ENCODE assay signal across 1 cellular context in the genomic region with DNA sequence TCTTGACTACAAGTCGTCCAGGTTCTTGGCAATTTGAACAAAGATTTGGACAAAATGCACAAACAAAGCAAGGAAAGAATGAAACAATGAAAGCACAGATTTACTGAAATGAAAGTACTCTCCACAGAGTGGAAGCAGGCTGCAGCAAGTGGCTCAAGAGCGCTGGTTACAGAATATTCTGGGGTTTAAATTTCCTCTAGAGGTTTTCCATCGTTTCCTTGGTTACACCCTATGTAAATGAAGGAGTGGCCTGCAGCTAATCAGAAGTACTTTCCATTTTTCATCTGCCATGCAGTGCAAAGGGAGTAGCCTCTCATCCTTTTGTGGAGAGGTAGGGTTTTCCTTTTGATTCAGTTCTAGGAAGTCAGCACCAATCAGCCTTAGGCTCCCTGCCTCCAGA.
TF ChIP-seq lines count a peak whose summit lies in the region.

No MANE protein-coding gene starts in this region.

TF ChIP-seq in HepG2, 621 proteins besides CTCF, POLR2A, EP300 and RAD21 (continued from another document):
- TF ChIP-seq, protein P1, sequence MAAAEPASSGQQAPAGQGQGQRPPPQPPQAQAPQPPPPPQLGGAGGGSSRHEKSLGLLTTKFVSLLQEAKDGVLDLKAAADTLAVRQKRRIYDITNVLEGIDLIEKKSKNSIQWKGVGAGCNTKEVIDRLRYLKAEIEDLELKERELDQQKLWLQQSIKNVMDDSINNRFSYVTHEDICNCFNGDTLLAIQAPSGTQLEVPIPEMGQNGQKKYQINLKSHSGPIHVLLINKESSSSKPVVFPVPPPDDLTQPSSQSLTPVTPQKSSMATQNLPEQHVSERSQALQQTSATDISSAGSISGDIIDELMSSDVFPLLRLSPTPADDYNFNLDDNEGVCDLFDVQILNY (CRISPR knock-in tag; conservative IDR thresholded peaks at IDR 0.05): no peak
- TF ChIP-seq, protein P2, sequence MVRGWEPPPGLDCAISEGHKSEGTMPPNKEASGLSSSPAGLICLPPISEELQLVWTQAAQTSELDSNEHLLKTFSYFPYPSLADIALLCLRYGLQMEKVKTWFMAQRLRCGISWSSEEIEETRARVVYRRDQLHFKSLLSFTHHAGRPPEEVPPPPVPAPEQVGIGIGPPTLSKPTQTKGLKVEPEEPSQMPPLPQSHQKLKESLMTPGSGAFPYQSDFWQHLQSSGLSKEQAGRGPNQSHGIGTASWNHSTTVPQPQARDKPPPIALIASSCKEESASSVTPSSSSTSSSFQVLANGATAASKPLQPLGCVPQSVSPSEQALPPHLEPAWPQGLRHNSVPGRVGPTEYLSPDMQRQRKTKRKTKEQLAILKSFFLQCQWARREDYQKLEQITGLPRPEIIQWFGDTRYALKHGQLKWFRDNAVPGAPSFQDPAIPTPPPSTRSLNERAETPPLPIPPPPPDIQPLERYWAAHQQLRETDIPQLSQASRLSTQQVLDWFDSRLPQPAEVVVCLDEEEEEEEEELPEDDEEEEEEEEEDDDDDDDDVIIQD (CRISPR knock-in tag; IDR thresholded peaks at IDR 0.05; ENCODE audit: low read depth): no peak
- TF ChIP-seq, protein P3, sequence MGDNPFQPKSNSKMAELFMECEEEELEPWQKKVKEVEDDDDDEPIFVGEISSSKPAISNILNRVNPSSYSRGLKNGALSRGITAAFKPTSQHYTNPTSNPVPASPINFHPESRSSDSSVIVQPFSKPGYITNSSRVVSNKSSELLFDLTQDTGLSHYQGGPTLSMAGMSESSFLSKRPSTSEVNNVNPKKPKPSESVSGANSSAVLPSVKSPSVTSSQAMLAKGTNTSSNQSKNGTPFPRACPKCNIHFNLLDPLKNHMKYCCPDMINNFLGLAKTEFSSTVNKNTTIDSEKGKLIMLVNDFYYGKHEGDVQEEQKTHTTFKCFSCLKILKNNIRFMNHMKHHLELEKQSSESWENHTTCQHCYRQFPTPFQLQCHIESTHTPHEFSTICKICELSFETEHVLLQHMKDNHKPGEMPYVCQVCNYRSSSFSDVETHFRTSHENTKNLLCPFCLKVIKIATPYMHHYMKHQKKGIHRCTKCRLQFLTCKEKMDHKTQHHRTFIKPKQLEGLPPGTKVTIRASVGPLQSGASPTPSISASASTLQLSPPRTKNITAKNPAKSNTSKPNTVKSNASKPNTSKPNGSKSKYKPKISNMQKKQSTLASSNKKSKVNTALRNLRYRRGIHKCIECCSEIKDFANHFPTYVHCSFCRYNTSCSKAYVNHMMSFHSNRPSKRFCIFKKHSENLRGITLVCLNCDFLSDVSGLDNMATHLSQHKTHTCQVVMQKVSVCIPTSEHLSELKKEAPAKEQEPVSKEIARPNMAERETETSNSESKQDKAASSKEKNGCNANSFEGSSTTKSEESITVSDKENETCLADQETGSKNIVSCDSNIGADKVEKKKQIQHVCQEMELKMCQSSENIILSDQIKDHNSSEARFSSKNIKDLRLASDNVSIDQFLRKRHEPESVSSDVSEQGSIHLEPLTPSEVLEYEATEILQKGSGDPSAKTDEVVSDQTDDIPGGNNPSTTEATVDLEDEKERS (CRISPR knock-in tag; IDR thresholded peaks at IDR 0.05): 0 out of 2 replicates have a peak, but pooled peaks have one; percentile 46
- no peak for TF ChIP-seq ARHGAP35 (CRISPR knock-in tag; IDR thresholded peaks at IDR 0.05; ENCODE audit: borderline replicate concordance)
- TF ChIP-seq ZNF446 (CRISPR knock-in tag; IDR thresholded peaks at IDR 0.05): no peak
- TF ChIP-seq, protein P4, sequence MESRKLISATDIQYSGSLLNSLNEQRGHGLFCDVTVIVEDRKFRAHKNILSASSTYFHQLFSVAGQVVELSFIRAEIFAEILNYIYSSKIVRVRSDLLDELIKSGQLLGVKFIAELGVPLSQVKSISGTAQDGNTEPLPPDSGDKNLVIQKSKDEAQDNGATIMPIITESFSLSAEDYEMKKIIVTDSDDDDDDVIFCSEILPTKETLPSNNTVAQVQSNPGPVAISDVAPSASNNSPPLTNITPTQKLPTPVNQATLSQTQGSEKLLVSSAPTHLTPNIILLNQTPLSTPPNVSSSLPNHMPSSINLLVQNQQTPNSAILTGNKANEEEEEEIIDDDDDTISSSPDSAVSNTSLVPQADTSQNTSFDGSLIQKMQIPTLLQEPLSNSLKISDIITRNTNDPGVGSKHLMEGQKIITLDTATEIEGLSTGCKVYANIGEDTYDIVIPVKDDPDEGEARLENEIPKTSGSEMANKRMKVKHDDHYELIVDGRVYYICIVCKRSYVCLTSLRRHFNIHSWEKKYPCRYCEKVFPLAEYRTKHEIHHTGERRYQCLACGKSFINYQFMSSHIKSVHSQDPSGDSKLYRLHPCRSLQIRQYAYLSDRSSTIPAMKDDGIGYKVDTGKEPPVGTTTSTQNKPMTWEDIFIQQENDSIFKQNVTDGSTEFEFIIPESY (CRISPR knock-in tag; IDR thresholded peaks at IDR 0.05): no peak
